Comparison of ENCODE assay signal across 12 cellular contexts in genomic region chr5:132429451-132430440, GRCh38.
DNase-seq lines count a peak whose midpoint lies in the region; ATAC-seq and TF ChIP-seq lines count a peak whose summit lies in the region.
"Had no signal": no experiment of that assay in that cellular context is flagged by ENCODE, and none has a peak within 500 bp of the region (broad histone marks: within the 10 kb centered on the region; RNA-seq: fewer than 3 reads in every experiment).

No MANE protein-coding gene starts in this region.

- H3K79me1 ChIP-seq in mesenchymal stem cell (replicated peaks; ENCODE audit: low read length, poor library complexity, severe bottlenecking) = peaks cover 16% of the 10 kb centered on the region

- peak overlapping the region; percentile 70 for H2AK5ac ChIP-seq in mesenchymal stem cell (ENCODE audit: low read length, severe bottlenecking)

- H2BK5ac ChIP-seq in mesenchymal stem cell (ENCODE audit: low read depth, low read length, poor library complexity, severe bottlenecking) = peak overlapping the region; percentile 45

- no peak overlapping the region for H3K9ac ChIP-seq in mesenchymal stem cell (ENCODE audit: low read length)

- DNase-seq in left ventricle myocardium inferior (no peak), right atrium auricular region (ENCODE audit: low spot score) (no peak), mesenchymal stem cell (no peak), epidermal melanocyte (ENCODE audit: insufficient read length, low spot score) (no peak), NCI-H345 treated with DMSO at 0.1 percent for 48 hours (lab: John Stamatoyannopoulos, UW; ENCODE audit: unreplicated experiment) (no peak), foreskin keratinocyte (no peak)
- DNase-seq in activated CD8-positive, alpha-beta memory T cell treated with anti-CD3 and anti-CD28 coated beads, Interleukin-2, amount 50 U/mL, for 48 hours = peak; percentile 38
- DNase-seq: aorta, COR-L47, NCI-H446 had no signal

- peak overlapping the region; percentile 50 for H2BK120ac ChIP-seq in mesenchymal stem cell (ENCODE audit: low read depth, low read length)

- H3K18ac ChIP-seq in mesenchymal stem cell (ENCODE audit: low read depth in 1 of 2, low read length in 2 of 2) = peak overlapping the region; percentile 34 to 54

- H3K27ac ChIP-seq in left ventricle myocardium inferior (replicated peaks) = peak overlapping the region; percentile 99
- H3K27ac ChIP-seq in right atrium auricular region = no peak overlapping the region
- H3K27ac ChIP-seq in mesenchymal stem cell (ENCODE audit: low read length, poor library complexity, severe bottlenecking) = peak overlapping the region; percentile 74
- no peak overlapping the region for H3K27ac ChIP-seq in foreskin keratinocyte

- peak overlapping the region; percentile 22 to 28 for H3K4ac ChIP-seq in mesenchymal stem cell (ENCODE audit: low read depth in 1 of 2, low read length in 2 of 2)

- H3K4me2 ChIP-seq in mesenchymal stem cell (ENCODE audit: low read length, poor library complexity, severe bottlenecking) = no peak overlapping the region

- ATAC-seq in HG02884 (IDR thresholded peaks at IDR 0.05; ENCODE audit: unreplicated experiment) (no peak), foreskin keratinocyte (no peak)

- no peaks in the 10 kb centered on the region for H3K9me3 ChIP-seq in left ventricle myocardium inferior (replicated peaks)
- no peaks in the 10 kb centered on the region for H3K9me3 ChIP-seq in right atrium auricular region
- no peaks in the 10 kb centered on the region for H3K9me3 ChIP-seq in mesenchymal stem cell (ENCODE audit: control insufficient read depth, low read length)
- H3K9me3 ChIP-seq: HAP-1 had no signal

- H3K36me3 ChIP-seq in left ventricle myocardium inferior (no peaks in the 10 kb centered on the region), right atrium auricular region (no peaks in the 10 kb centered on the region), mesenchymal stem cell (ENCODE audit: control insufficient read depth in 1 of 2, insufficient read depth in 2 of 2, low read depth in 1 of 2, low read length in 2 of 2) (peaks cover 0 to 3% of the 10 kb centered on the region in 2 experiments)
- H3K36me3 ChIP-seq: HAP-1 had no signal

- no peak overlapping the region for H3K14ac ChIP-seq in mesenchymal stem cell (ENCODE audit: low read length in 2 of 2)

- no peak overlapping the region for H4K8ac ChIP-seq in mesenchymal stem cell (ENCODE audit: low read length)

- peak overlapping the region in 1 of 2 experiments; percentile 65 for H3K23ac ChIP-seq in mesenchymal stem cell (ENCODE audit: low read length in 2 of 2)

- H3K27me3 ChIP-seq in left ventricle myocardium inferior (ENCODE audit: low read depth) = no peaks in the 10 kb centered on the region
- H3K27me3 ChIP-seq in right atrium auricular region = no peaks in the 10 kb centered on the region
- no peaks in the 10 kb centered on the region for H3K27me3 ChIP-seq in mesenchymal stem cell (ENCODE audit: control insufficient read depth in 1 of 2, insufficient read depth in 1 of 2, low read length in 2 of 2)
- H3K27me3 ChIP-seq in foreskin keratinocyte = no peaks in the 10 kb centered on the region

- no peak overlapping the region for H4K91ac ChIP-seq in mesenchymal stem cell (ENCODE audit: low read length)

- peaks cover 99% of the 10 kb centered on the region for H3K4me1 ChIP-seq in left ventricle myocardium inferior
- H3K4me1 ChIP-seq in right atrium auricular region = peaks cover 0 to 57% of the 10 kb centered on the region in 2 donors
- peaks cover 29% of the 10 kb centered on the region for H3K4me1 ChIP-seq in mesenchymal stem cell (ENCODE audit: control insufficient read depth, insufficient read depth, low read depth, low read length)
- H3K4me1 ChIP-seq in foreskin keratinocyte = peaks cover 32% of the 10 kb centered on the region
- H3K4me1 ChIP-seq: HAP-1 had no signal

- no peak overlapping the region for H2AFZ ChIP-seq in mesenchymal stem cell (ENCODE audit: low read depth, low read length)

- H2BK15ac ChIP-seq in mesenchymal stem cell (ENCODE audit: low read depth, poor library complexity, severe bottlenecking) = peak overlapping the region; percentile 68

- WGBS in mesenchymal stem cell = 66% methylated on average over 5 of the region's 6 CpGs

- intact Hi-C loops in left ventricle myocardium inferior (cut with micrococcal nuclease) = no loop called here

- TF ChIP-seq CTCF in left ventricle myocardium inferior (IDR thresholded peaks at IDR 0.05; ENCODE audit: borderline replicate concordance) (no peak), right atrium auricular region (IDR thresholded peaks at IDR 0.05) (no peak), foreskin keratinocyte (conservative IDR thresholded peaks at IDR 0.05) (no peak)

- H3K4me3 ChIP-seq in left ventricle myocardium inferior (no peak overlapping the region), right atrium auricular region (no peak overlapping the region), mesenchymal stem cell (ENCODE audit: insufficient read depth in 1 of 2, low read depth in 1 of 2, low read length in 2 of 2) (no peak overlapping the region)
- H3K4me3 ChIP-seq: HAP-1 had no signal

- peak overlapping the region; percentile 37 to 81 for H2BK12ac ChIP-seq in mesenchymal stem cell (ENCODE audit: low read length in 2 of 2)

Comparison
In these comparisons a context has a peak if more than half of its experiments do, and no peak if none do; other contexts are left out.
1. H3K27ac ChIP-seq: peak in left ventricle myocardium inferior (single experiment) and mesenchymal stem cell (single experiment); none in right atrium auricular region (0 of 2) and foreskin keratinocyte (single experiment).